Comparison of ENCODE assay signal across 8 cellular contexts in genomic region chr21:35046880-35047229, GRCh38. TPM values are rescaled to one million over a fixed set of nuclear protein-coding genes. Genes with fewer than 3 reads are reported as not detected.
DNase-seq lines count a peak whose midpoint lies in the region; TF ChIP-seq lines count a peak whose summit lies in the region.

No MANE protein-coding gene starts in this region.

- intact Hi-C loops in posterior vena cava (cut with DNase I), result no loop called here

- no peaks in the 10 kb centered on the region for H3K9me3 Mint-ChIP-seq in endothelial cell (ENCODE audit: unreplicated experiment)

- peak overlapping the region; percentile 15 for H3K27ac Mint-ChIP-seq in endothelial cell (ENCODE audit: unreplicated experiment)

- H3K4me1 Mint-ChIP-seq in endothelial cell (ENCODE audit: unreplicated experiment), result peaks cover 38% of the 10 kb centered on the region

- no peak overlapping the region for H3K4me3 Mint-ChIP-seq in endothelial cell (ENCODE audit: unreplicated experiment)

- TF ChIP-seq CTCF in endothelial cell (IDR thresholded peaks at IDR 0.05; ENCODE audit: unreplicated experiment), result no peak

- peaks cover 6% of the 10 kb centered on the region for H3K27me3 Mint-ChIP-seq in endothelial cell (ENCODE audit: unreplicated experiment)

- DNase-seq in EL, result peak; percentile 79
- peak; percentile 69 for DNase-seq in RPMI7951 (ENCODE audit: low read depth)
- peak; percentile 57 for DNase-seq in endothelial cell (ENCODE audit: low spot score)
- DNase-seq in posterior vena cava (ENCODE audit: low spot score), result peak; percentile 81
- no peak for DNase-seq in SHP77 treated with DMSO at 0.1 percent for 48 hours (lab: John Stamatoyannopoulos, UW)
- DNase-seq in epidermal melanocyte (ENCODE audit: insufficient read length, low spot score), result no peak
- no peak for DNase-seq in NK-92 (lab: John Stamatoyannopoulos, UW; ENCODE audit: unreplicated experiment)
- no peak for DNase-seq in NCI-H1048 (lab: John Stamatoyannopoulos, UW)

- no peaks in the 10 kb centered on the region for H3K36me3 Mint-ChIP-seq in endothelial cell (ENCODE audit: low read depth, unreplicated experiment)

RNA-seq across cellular contexts. Expression of gene RUNX1, which starts 2.2 kb away (rescaled TPM):
- total RNA-seq in RPMI7951 (2014; rRNA removed; shearing (Covaris generic)), result 6.5 and 13.8 TPM in 2 replicates
- total RNA-seq in endothelial cell (ENCODE audit: unreplicated experiment), result 18.7 TPM
- total RNA-seq in posterior vena cava, result 10 to 100 TPM; 39.6 to 59.3 TPM

Comparison
In these comparisons a context has a peak if more than half of its experiments do, and no peak if none do; other contexts are left out.
1. DNase-seq: peak in EL (single experiment), RPMI7951 (single experiment), endothelial cell (single experiment) and posterior vena cava (single experiment); none in SHP77 treated with DMSO at 0.1 percent for 48 hours (single experiment), epidermal melanocyte (single experiment), NK-92 (single experiment) and NCI-H1048 (single experiment).